2 cellular contexts compared by ENCODE assay signal in genomic region chr1:53270107-53270506, GRCh38.
TF ChIP-seq lines count a peak whose summit lies in the region.

No MANE protein-coding gene starts in this region.

TF ChIP-seq in GM12891, 5 proteins besides CTCF, POLR2A, EP300 and RAD21:
- TF ChIP-seq POLR2AphosphoS5 (IDR thresholded peaks at IDR 0.05; ENCODE audit: low read depth, low read length) (no peak), TAF1 (IDR thresholded peaks at IDR 0.05; ENCODE audit: low read depth, low read length) (no peak), POU2F2 (IDR thresholded peaks at IDR 0.05; ENCODE audit: low read depth, low read length) (no peak), SPI1 (IDR thresholded peaks at IDR 0.05; ENCODE audit: low read depth, low read length) (peak; percentile 75)

TF ChIP-seq in GM12878, 131 proteins besides CTCF, POLR2A, EP300 and RAD21:
- TF ChIP-seq SPI1 (IDR thresholded peaks at IDR 0.05; ENCODE audit: borderline replicate concordance, insufficient read depth, low read depth, low read length) (peak; percentile 71), ATF2 (IDR thresholded peaks at IDR 0.05; ENCODE audit: low read length) (no peak)
